ENCODE assay signal across 8 cellular contexts in the genomic region with DNA sequence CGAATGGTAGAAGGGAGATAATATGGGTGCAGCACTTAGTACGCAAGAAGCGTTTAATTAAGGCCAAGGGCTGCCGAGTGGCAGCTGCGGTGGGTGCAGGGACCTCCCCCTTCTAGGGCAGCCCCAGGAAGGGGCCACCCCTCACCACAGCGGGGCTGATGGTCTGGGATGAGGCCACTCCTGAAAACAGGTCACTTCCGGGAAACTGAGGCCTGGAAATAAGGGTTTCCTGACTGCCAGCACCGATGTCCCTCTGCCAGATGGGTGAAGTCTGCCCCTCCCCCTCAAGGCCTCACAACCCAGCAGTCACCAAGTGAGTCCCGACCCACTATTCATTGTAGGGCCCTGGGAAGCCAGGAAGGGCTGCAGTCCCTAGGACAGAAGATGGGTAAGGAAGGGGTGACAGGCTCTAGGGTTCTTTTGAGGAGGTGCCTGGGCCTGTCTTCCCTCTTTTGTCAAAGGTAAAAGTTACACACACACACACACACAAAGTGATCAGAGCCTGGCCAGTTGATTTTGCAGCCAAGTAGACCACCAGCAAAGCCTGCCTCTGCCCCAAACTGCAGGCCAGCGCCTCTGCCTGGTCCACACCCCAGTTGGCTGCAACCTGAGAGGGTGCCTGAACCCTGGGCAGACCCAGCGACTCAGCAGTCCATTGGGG.
A peak's percentile ranks its signal among the peaks of the same experiment; 100 is the strongest.
DNase-seq lines count a peak whose midpoint lies in the region; ATAC-seq, FAIRE-seq and TF ChIP-seq lines count a peak whose summit lies in the region.

No MANE protein-coding gene starts in this region.

- peak overlapping the region; percentile 74 to 76 for H3K9ac ChIP-seq in mucosa of rectum (ENCODE audit: low read depth in 1 of 2, low read length in 2 of 2)

- FAIRE-seq in D721Med (lab: Jason Lieb, UNC), result no peak

- peak; percentile 17 for ATAC-seq in GM19395 (IDR thresholded peaks at IDR 0.05; ENCODE audit: unreplicated experiment)
- no peak for ATAC-seq in HG03175 (IDR thresholded peaks at IDR 0.05; ENCODE audit: unreplicated experiment)

- peaks cover 1 to 9% of the 10 kb centered on the region in 2 donors for H3K36me3 ChIP-seq in mucosa of rectum (ENCODE audit: control insufficient read depth in 2 of 2, insufficient read depth in 2 of 2, low read length in 2 of 2)

- peak overlapping the region; percentile 87 to 95 for H3K27ac ChIP-seq in mucosa of rectum (ENCODE audit: low read depth in 2 of 2, low read length in 2 of 2)

- no peak for TF ChIP-seq CTCF in D721Med (IDR thresholded peaks at IDR 0.05; ENCODE audit: insufficient read depth, missing control alignments)

- H3K9me3 ChIP-seq in mucosa of rectum (ENCODE audit: control insufficient read depth in 2 of 2, low read length in 2 of 2), result no peaks in the 10 kb centered on the region

- DNase-seq in 8988T, result peak; percentile 46
- DNase-seq in NCI-H1436 treated with DMSO at 0.1 percent for 48 hours (lab: John Stamatoyannopoulos, UW), result peak; percentile 88
- peak; percentile 52 for DNase-seq in cerebellar cortex (ENCODE audit: low spot score)
- no peak for DNase-seq in D721Med (ENCODE audit: insufficient read length, low spot score)
- no peak for DNase-seq in midbrain (lab: John Stamatoyannopoulos, UW)

- H3K4me1 ChIP-seq in mucosa of rectum (ENCODE audit: control insufficient read depth in 2 of 2, insufficient read depth in 2 of 2, low read length in 2 of 2), result peaks cover 65 to 73% of the 10 kb centered on the region in 2 donors

- H3K27me3 ChIP-seq in mucosa of rectum (ENCODE audit: control insufficient read depth in 2 of 2, insufficient read depth in 2 of 2, low read length in 2 of 2), result no peaks in the 10 kb centered on the region

- H3K4me3 ChIP-seq in mucosa of rectum (ENCODE audit: low read length in 2 of 2), result peak overlapping the region; percentile 55 to 73

Comparison
In these comparisons a context has a peak if more than half of its experiments do, and no peak if none do; other contexts are left out.
1. DNase-seq: peak in 8988T (single experiment), NCI-H1436 treated with DMSO at 0.1 percent for 48 hours (single experiment) and cerebellar cortex (single experiment); none in D721Med (single experiment) and midbrain (single experiment).